Comparison of ENCODE assay signal across 8 cellular contexts in the genomic region with DNA sequence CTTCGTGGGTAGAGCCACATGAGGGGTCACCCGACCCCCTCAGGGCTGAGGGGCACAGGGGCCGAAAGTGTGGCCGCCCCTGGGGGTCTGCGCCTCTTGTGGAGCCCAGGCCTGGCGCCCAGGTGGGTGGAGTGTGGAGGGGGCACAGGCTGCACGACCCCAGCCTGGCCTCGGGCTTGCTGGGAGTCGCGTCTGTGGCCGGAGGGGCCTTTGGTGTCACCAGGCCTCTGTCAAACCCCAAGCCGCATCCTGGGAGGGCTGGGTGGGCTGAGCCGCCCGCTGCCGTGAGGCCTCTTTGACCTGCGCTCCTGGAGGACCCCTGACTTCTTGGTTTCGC.
DNase-seq lines count a peak whose midpoint lies in the region; ATAC-seq, FAIRE-seq and TF ChIP-seq lines count a peak whose summit lies in the region.

No MANE protein-coding gene starts in this region.

- H3K4me2 ChIP-seq in GM12878 (ENCODE audit: control insufficient read depth, insufficient read depth) (peak overlapping the region; percentile 64; the same call in 1 of the 2 replicates), smooth muscle cell (peak overlapping the region; percentile 79)

- H3K79me2 ChIP-seq in GM12878 (ENCODE audit: control insufficient read depth, insufficient read depth, low read length) (no peaks in the 10 kb centered on the region), smooth muscle cell (ENCODE audit: low read depth) (no peaks in the 10 kb centered on the region)

- in situ Hi-C loops in HAP-1 (cut with MboI; ENCODE audit: low sequenced_read_pairs) (no loop called here), GM12878 (cut with MboI) (no loop called here)

- no peaks in the 10 kb centered on the region for H4K20me1 ChIP-seq in GM12878 (ENCODE audit: control insufficient read depth, insufficient read depth)
- no peaks in the 10 kb centered on the region for H4K20me1 ChIP-seq in smooth muscle cell (ENCODE audit: low read depth)

- H3K27ac ChIP-seq in GM12878 (ENCODE audit: control insufficient read depth, insufficient read depth) = no peak overlapping the region
- H3K27ac ChIP-seq in iPS-20b (ENCODE audit: low read length) = no peak overlapping the region
- H3K27ac ChIP-seq in smooth muscle cell (ENCODE audit: low read depth) = peak overlapping the region; percentile 100

- TF ChIP-seq EP300 in GM12878 (IDR thresholded peaks at IDR 0.05; ENCODE audit: borderline replicate concordance in 1 of 2, control insufficient read depth in 1 of 2, low read depth in 2 of 2, low read length in 2 of 2) = no peak

- H3K4me1 ChIP-seq in HAP-1 (peaks cover 7% of the 10 kb centered on the region), GM12878 (ENCODE audit: control insufficient read depth, insufficient read depth, low read length) (peaks cover 5% of the 10 kb centered on the region), iPS-20b (ENCODE audit: insufficient read depth, low read length) (peaks cover 6% of the 10 kb centered on the region; the same call in 1 of the 2 replicates), smooth muscle cell (ENCODE audit: low read depth) (peaks cover 15% of the 10 kb centered on the region)

- TF ChIP-seq RAD21 in GM12878 (IDR thresholded peaks at IDR 0.05; ENCODE audit: insufficient read depth, low read depth, low read length) = no peak

- POLR2A ChIA-PET in GM12878 (lab: Charles Lee) = no interaction called here

- no peak for TF ChIP-seq POLR2A in GM12878 (IDR thresholded peaks at IDR 0.05; ENCODE audit: low read depth, low read length)

- no TSS peak for BruUV-seq in GM12878 (replicated peaks; lab: Mats Ljungman, UMichigan)

- DNase-seq in HAP-1 (ENCODE audit: low spot score in 2 of 2) = no peak
- DNase-seq in GM12878 (ENCODE audit: low read depth, low spot score) = no peak
- no peak for DNase-seq in smooth muscle cell (lab: John Stamatoyannopoulos, UW; ENCODE audit: unreplicated experiment)
- no peak for DNase-seq in posterior vena cava (ENCODE audit: low spot score)
- no peak for DNase-seq in NCI-H1436 treated with DMSO at 0.1 percent for 48 hours (lab: John Stamatoyannopoulos, UW)

- no peak for TF ChIP-seq CTCF in GM12878 (IDR thresholded peaks at IDR 0.05 in 2 of 3, conservative IDR thresholded peaks at IDR 0.05 in 1 of 3; ENCODE audit: control insufficient read depth in 2 of 3, extremely low read depth in 1 of 3, insufficient read depth in 1 of 3, low read depth in 3 of 3, low read length in 3 of 3)
- no peak for TF ChIP-seq CTCF in smooth muscle cell (IDR thresholded peaks at IDR 0.05; ENCODE audit: borderline replicate concordance, insufficient read depth, poor library complexity, severe bottlenecking)

- H3K4me3 ChIP-seq in HAP-1 (peak overlapping the region; percentile 23), GM12878 (peak overlapping the region; percentile 51), iPS-20b (ENCODE audit: low read length) (peak overlapping the region; percentile 47; the same call in 1 of the 2 replicates), smooth muscle cell (peak overlapping the region; percentile 35)

- H3K27me3 ChIP-seq in HAP-1 (ENCODE audit: low read depth) (no peaks in the 10 kb centered on the region), GM12878 (replicated peaks in 1 of 2; ENCODE audit: control insufficient read depth in 2 of 2, insufficient read depth in 2 of 2, low read length in 1 of 2) (no peaks in the 10 kb centered on the region), iPS-20b (ENCODE audit: insufficient read depth, low read length) (no peaks in the 10 kb centered on the region), smooth muscle cell (ENCODE audit: low read depth) (no peaks in the 10 kb centered on the region)

- intact Hi-C loops in GM12878 (cut with micrococcal nuclease; ENCODE audit: unreplicated experiment) = no loop called here
- intact Hi-C loops in posterior vena cava (cut with DNase I) = loop anchor here in 1 of 2 donors (5.0 kb wide), 1 partner anchor 38 kb away; no protein-coding TSS in a partner anchor

- H3K36me3 ChIP-seq in HAP-1 (replicated peaks) (no peaks in the 10 kb centered on the region), GM12878 (ENCODE audit: control insufficient read depth in 2 of 2, insufficient read depth in 2 of 2, low read length in 1 of 2) (no peaks in the 10 kb centered on the region), iPS-20b (ENCODE audit: insufficient read depth, low read depth, low read length) (no peaks in the 10 kb centered on the region), smooth muscle cell (ENCODE audit: low read depth) (no peaks in the 10 kb centered on the region)

- no peaks in the 10 kb centered on the region for H3K9me3 ChIP-seq in HAP-1
- no peaks in the 10 kb centered on the region for H3K9me3 ChIP-seq in GM12878 (replicated peaks; ENCODE audit: control insufficient read depth, insufficient read depth, low read length)
- H3K9me3 ChIP-seq in iPS-20b (ENCODE audit: insufficient read depth, low read depth, low read length) = no peaks in the 10 kb centered on the region
- no peaks in the 10 kb centered on the region for H3K9me3 ChIP-seq in smooth muscle cell (replicated peaks; ENCODE audit: low read depth)

- FAIRE-seq in GM12878 (lab: Jason Lieb, UNC) = no peak

- RAD21 ChIA-PET in GM12878 (lab: Charles Lee; ENCODE audit: unreplicated experiment) = no interaction called here

- peaks cover 19% of the 10 kb centered on the region for H3F3A ChIP-seq in smooth muscle cell (ENCODE audit: low read depth)

- 83% methylated on average over 17 of the region's 17 CpGs for WGBS in GM12878 (ENCODE audit: insufficient coverage, insufficient replicate concordance, low lambda C conversion rate, missing lambda C conversion rate)
- WGBS in smooth muscle cell (ENCODE audit: low lambda C conversion rate) = 78% methylated on average over 17 of the region's 17 CpGs

- SMC1A ChIA-PET in GM12878 (lab: Charles Lee; ENCODE audit: uncharacterized antibody, unreplicated experiment) = no interaction called here

- ATAC-seq in GM12878 = no peak
- ATAC-seq in HG02938 (IDR thresholded peaks at IDR 0.05; ENCODE audit: unreplicated experiment) = no peak
- no peak for ATAC-seq in HG03108 (IDR thresholded peaks at IDR 0.05; ENCODE audit: unreplicated experiment)

- H3K9ac ChIP-seq in GM12878 (ENCODE audit: control insufficient read depth, insufficient read depth, low read length) = no peak overlapping the region
- H3K9ac ChIP-seq in iPS-20b (ENCODE audit: low read depth, low read length) = peak overlapping the region; percentile 62; the same call in 1 of the 2 replicates
- H3K9ac ChIP-seq in smooth muscle cell (ENCODE audit: low read depth) = peak overlapping the region; percentile 94

- peak overlapping the region; percentile 82 for H2AFZ ChIP-seq in GM12878 (ENCODE audit: control insufficient read depth, low read depth, low read length)
- H2AFZ ChIP-seq in smooth muscle cell (ENCODE audit: low read depth) = no peak overlapping the region

- CTCF ChIA-PET in GM12878 (lab: Yijun Ruan, JAX) = no interaction called here

TF ChIP-seq in GM12878, 131 proteins besides CTCF, POLR2A, EP300 and RAD21:
- TF ChIP-seq, protein P1, sequence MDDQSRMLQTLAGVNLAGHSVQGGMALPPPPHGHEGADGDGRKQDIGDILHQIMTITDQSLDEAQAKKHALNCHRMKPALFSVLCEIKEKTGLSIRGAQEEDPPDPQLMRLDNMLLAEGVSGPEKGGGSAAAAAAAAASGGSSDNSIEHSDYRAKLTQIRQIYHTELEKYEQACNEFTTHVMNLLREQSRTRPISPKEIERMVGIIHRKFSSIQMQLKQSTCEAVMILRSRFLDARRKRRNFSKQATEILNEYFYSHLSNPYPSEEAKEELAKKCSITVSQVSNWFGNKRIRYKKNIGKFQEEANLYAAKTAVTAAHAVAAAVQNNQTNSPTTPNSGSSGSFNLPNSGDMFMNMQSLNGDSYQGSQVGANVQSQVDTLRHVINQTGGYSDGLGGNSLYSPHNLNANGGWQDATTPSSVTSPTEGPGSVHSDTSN (IDR thresholded peaks at IDR 0.05; ENCODE audit: insufficient replicate concordance, low read depth, low read length) = no peak
- TF ChIP-seq, protein P2, sequence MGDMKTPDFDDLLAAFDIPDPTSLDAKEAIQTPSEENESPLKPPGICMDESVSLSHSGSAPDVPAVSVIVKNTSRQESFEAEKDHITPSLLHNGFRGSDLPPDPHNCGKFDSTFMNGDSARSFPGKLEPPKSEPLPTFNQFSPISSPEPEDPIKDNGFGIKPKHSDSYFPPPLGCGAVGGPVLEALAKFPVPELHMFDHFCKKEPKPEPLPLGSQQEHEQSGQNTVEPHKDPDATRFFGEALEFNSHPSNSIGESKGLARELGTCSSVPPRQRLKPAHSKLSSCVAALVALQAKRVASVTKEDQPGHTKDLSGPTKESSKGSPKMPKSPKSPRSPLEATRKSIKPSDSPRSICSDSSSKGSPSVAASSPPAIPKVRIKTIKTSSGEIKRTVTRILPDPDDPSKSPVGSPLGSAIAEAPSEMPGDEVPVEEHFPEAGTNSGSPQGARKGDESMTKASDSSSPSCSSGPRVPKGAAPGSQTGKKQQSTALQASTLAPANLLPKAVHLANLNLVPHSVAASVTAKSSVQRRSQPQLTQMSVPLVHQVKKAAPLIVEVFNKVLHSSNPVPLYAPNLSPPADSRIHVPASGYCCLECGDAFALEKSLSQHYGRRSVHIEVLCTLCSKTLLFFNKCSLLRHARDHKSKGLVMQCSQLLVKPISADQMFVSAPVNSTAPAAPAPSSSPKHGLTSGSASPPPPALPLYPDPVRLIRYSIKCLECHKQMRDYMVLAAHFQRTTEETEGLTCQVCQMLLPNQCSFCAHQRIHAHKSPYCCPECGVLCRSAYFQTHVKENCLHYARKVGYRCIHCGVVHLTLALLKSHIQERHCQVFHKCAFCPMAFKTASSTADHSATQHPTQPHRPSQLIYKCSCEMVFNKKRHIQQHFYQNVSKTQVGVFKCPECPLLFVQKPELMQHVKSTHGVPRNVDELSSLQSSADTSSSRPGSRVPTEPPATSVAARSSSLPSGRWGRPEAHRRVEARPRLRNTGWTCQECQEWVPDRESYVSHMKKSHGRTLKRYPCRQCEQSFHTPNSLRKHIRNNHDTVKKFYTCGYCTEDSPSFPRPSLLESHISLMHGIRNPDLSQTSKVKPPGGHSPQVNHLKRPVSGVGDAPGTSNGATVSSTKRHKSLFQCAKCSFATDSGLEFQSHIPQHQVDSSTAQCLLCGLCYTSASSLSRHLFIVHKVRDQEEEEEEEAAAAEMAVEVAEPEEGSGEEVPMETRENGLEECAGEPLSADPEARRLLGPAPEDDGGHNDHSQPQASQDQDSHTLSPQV (IDR thresholded peaks at IDR 0.05) = no peak
TF ChIP-seq in GM12878: peak in this region for 0.
